8 cellular contexts compared by ENCODE assay signal in genomic region chr9:20508242-20508641, GRCh38.
DNase-seq lines count a peak whose midpoint lies in the region; ATAC-seq and FAIRE-seq lines count a peak whose summit lies in the region.

No MANE protein-coding gene starts in this region.

- H3K36me3 Mint-ChIP-seq in central memory CD8-positive, alpha-beta T cell (ENCODE audit: insufficient read depth) = no peaks in the 10 kb centered on the region

- no peak overlapping the region for H3K4me3 Mint-ChIP-seq in central memory CD8-positive, alpha-beta T cell

- no peak overlapping the region for H3K27ac Mint-ChIP-seq in central memory CD8-positive, alpha-beta T cell (ENCODE audit: low read depth)

- DNase-seq in ELR (ENCODE audit: low read depth) (peak; percentile 28), KG1 (lab: John Stamatoyannopoulos, UW) (no peak), urothelium cell line (ENCODE audit: low spot score) (no peak), SHP77 (lab: John Stamatoyannopoulos, UW) (no peak), NCI-H345 (lab: John Stamatoyannopoulos, UW) (no peak)
- DNase-seq in central memory CD8-positive, alpha-beta T cell (ENCODE audit: low spot score in 2 of 2) = no peak

- no peaks in the 10 kb centered on the region for H3K27me3 Mint-ChIP-seq in central memory CD8-positive, alpha-beta T cell

- H3K9me3 Mint-ChIP-seq in central memory CD8-positive, alpha-beta T cell = no peaks in the 10 kb centered on the region

- peak; percentile 86 for ATAC-seq in GM19463 (IDR thresholded peaks at IDR 0.05; ENCODE audit: unreplicated experiment)
- peak; percentile 88 for ATAC-seq in HG03442 (IDR thresholded peaks at IDR 0.05; ENCODE audit: unreplicated experiment)
- ATAC-seq in central memory CD8-positive, alpha-beta T cell (replicated peaks; ENCODE audit: extremely low read depth, poor library complexity, severe bottlenecking) = peak; percentile 47

- no peak for FAIRE-seq in urothelium cell line (lab: Jason Lieb, UNC)

- H3K4me1 Mint-ChIP-seq in central memory CD8-positive, alpha-beta T cell = peaks cover 78% of the 10 kb centered on the region
